9 cellular contexts compared by ENCODE assay signal in the genomic region with DNA sequence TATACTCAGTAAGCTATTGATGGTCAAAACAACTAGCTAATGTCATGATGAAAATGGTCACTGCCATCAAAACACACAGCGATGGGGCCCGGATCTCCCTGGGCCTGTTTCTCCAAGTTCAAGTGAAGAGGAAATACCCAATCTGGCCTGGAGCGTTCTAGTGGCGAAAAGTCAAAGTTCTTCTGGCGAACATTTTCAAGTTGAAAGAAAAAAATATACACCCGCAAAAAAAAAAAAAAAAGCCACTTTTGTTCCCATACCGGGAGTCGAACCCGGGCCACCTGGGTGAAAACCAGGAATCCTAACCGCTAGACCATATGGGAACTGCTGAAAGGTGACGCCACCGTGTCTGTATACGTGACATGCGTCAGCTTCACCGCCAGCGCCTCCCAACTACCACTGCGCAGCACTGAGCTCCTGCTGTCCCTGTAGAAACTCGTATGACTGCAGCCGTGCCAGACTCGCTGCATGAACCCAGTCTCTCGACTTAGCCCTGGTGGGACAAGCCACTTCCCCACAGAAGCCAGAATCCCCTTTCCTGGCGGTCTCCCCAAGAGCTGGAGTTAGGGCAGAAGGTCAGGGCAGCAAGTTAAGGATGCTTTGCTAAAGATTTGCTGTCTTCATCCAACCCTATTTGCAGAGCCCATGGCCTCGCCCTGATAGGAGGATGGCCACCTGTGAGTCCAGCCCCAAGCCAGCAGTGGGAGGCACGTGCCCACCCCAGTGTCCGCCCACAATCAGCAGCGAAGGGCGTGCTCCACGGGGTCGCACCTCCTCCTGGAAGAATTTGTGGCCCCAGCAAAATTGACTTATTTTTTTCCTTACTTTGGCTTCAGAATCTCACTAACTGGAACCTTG. TPM values are rescaled to one million over a fixed set of nuclear protein-coding genes. Genes with fewer than 3 reads are reported as not detected.
DNase-seq lines count a peak whose midpoint lies in the region; ATAC-seq and TF ChIP-seq lines count a peak whose summit lies in the region.
"Had no signal": no experiment of that assay in that cellular context is flagged by ENCODE, and none has a peak within 500 bp of the region (broad histone marks: within the 10 kb centered on the region; RNA-seq: fewer than 3 reads in every experiment).

No MANE protein-coding gene starts in this region.

- ATAC-seq in T-cell (replicated peaks in 1 of 4) (peak in 1 of 4 experiments; percentile 11), GM19397 (IDR thresholded peaks at IDR 0.05; ENCODE audit: unreplicated experiment) (no peak)

- peaks cover 0 to 22% (median 11%) of the 10 kb centered on the region in 4 donors for H3K4me1 ChIP-seq in sigmoid colon

- in situ Hi-C loops in ACHN (cut with HindIII; ENCODE audit: low pct_ligation_motif_present, low pct_unique_long_range_greater_than_20kb, low sequenced_read_pairs): no loop called here

- intact Hi-C loops in MCF 10A (cut with micrococcal nuclease): no loop called here
- intact Hi-C loops in sigmoid colon (cut with DNase I): no loop called here

- H3K27me3 ChIP-seq in sigmoid colon: no peaks in the 10 kb centered on the region
- H3K27me3 ChIP-seq: vagina had no signal

- H3K4me1 Mint-ChIP-seq in T-cell (peaks cover 20 to 27% (median 26%) of the 10 kb centered on the region in 3 donors), MCF 10A (ENCODE audit: insufficient read depth, unreplicated experiment) (peaks cover 17% of the 10 kb centered on the region)

- peaks cover 0 to 31% (median 8%) of the 10 kb centered on the region in 4 donors for H3K36me3 ChIP-seq in sigmoid colon

- POLR2A ChIA-PET in T-cell (lab: Charles Lee): no interaction called here
- POLR2A ChIA-PET in MCF 10A (lab: Yijun Ruan, JAX): interaction anchor here (1.1 to 1.8 kb wide), 2 partner anchors 8 to 156 kb away, joined by 4 to 6 read pairs; a partner anchor contains a TSS

- H3K9me3 Mint-ChIP-seq in T-cell (no peaks in the 10 kb centered on the region), MCF 10A (ENCODE audit: unreplicated experiment) (no peaks in the 10 kb centered on the region)

- H3K27ac ChIP-seq in sigmoid colon: peak overlapping the region in 3 of 4 donors; percentile 41 to 54 (median 43)
- H3K27ac ChIP-seq: vagina had no signal

- BruUV-seq in MCF 10A (replicated peaks; lab: Mats Ljungman, UMichigan): no TSS peak

- peaks cover 0 to 4% (median 0%) of the 10 kb centered on the region in 4 donors for H3K9me3 ChIP-seq in sigmoid colon
- H3K9me3 ChIP-seq: vagina had no signal

- TF ChIP-seq EP300 in sigmoid colon (IDR thresholded peaks at IDR 0.05): no peak

- DNase-seq in DMS 273 (lab: John Stamatoyannopoulos, UW; ENCODE audit: unreplicated experiment) (peak; percentile 90), LoVo (ENCODE audit: low spot score) (peak; percentile 72), T-cell (peak in 21 of 34 experiments; percentile 16 to 53 (median 28)), MCF 10A (ENCODE audit: unreplicated experiment) (peak; percentile 68), sigmoid colon (peak; percentile 81), ACHN (no peak)

- H3K4me3 ChIP-seq in iPS-11a (ENCODE audit: low read depth, low read length): peak overlapping the region; percentile 83
- peak overlapping the region in 1 of 4 donors; percentile 11 for H3K4me3 ChIP-seq in sigmoid colon
- H3K4me3 ChIP-seq: vagina had no signal

- H3K36me3 Mint-ChIP-seq in T-cell (peaks cover 30% of the 10 kb centered on the region), MCF 10A (ENCODE audit: insufficient read depth, unreplicated experiment) (peaks cover 18% of the 10 kb centered on the region)

- peak overlapping the region in 1 of 2 donors; percentile 39 for H3K27ac Mint-ChIP-seq in T-cell
- H3K27ac Mint-ChIP-seq in MCF 10A (ENCODE audit: low read depth, unreplicated experiment): peak overlapping the region; percentile 42

- WGBS in sigmoid colon, 2 donors: 13 to 24% methylated on average over 29 of the region's 29 CpGs

- H3K4me3 Mint-ChIP-seq in T-cell (peak overlapping the region in 1 of 3 donors; percentile 37), MCF 10A (ENCODE audit: unreplicated experiment) (peak overlapping the region; percentile 67)

- CTCF ChIA-PET in T-cell (lab: Charles Lee) (interaction anchor here in 1 of 2 donors (0.6 kb wide), 1 partner anchor 60 kb away, joined by 3 read pairs; no protein-coding TSS in a partner anchor), MCF 10A (lab: Yijun Ruan, JAX) (interaction anchor here (9.2 kb wide), 1 partner anchor 155 kb away, joined by 90 read pairs; a partner anchor contains a TSS)

- no peak for TF ChIP-seq CTCF in MCF 10A (IDR thresholded peaks at IDR 0.05; ENCODE audit: unreplicated experiment)
- TF ChIP-seq CTCF in sigmoid colon (IDR thresholded peaks at IDR 0.05): no peak

- no peak for TF ChIP-seq POLR2A in sigmoid colon (IDR thresholded peaks at IDR 0.05)

- H3K27me3 Mint-ChIP-seq in T-cell: peaks cover 3 to 5% of the 10 kb centered on the region in 2 donors
- no peaks in the 10 kb centered on the region for H3K27me3 Mint-ChIP-seq in MCF 10A (ENCODE audit: insufficient read depth, unreplicated experiment)

RNA-seq across cellular contexts. Expression of a gene that starts 5.6 kb away (rescaled TPM):
- total RNA-seq in T-cell: 10 to 100 TPM; 70.7 to 93.7 (median 86.9) TPM
- total RNA-seq in MCF 10A (2022): 99.8 and 144 TPM in 2 replicates
- 100 to 1,000 TPM in 1 of 4 donors, 10 to 100 TPM in 3; 71.2 to 130 (median 81.2) TPM for total RNA-seq in sigmoid colon
- 10 to 100 TPM; 48.0 to 85.0 (median 51.3) TPM for polyA plus RNA-seq in sigmoid colon

RNA-seq across cellular contexts. Expression of a gene that starts 18.8 kb away (rescaled TPM):
- total RNA-seq in T-cell (10 to 100 TPM; 42.3 to 67.6 (median 58.2) TPM), MCF 10A (2022) (34.4 and 43.1 TPM in 2 replicates), sigmoid colon (10 to 100 TPM; 30.0 to 39.2 (median 37.4) TPM)
- 100 to 1,000 TPM in 1 of 3 donors, 10 to 100 TPM in 2; 49.7 to 113 (median 55.3) TPM for polyA plus RNA-seq in sigmoid colon
